Comparison of ENCODE assay signal across 19 cellular contexts in genomic region chr7:33686001-33686591, GRCh38.
A peak's percentile ranks its signal among the peaks of the same experiment; 100 is the strongest.
DNase-seq lines count a peak whose midpoint lies in the region; ATAC-seq and TF ChIP-seq lines count a peak whose summit lies in the region.
"Had no signal": no experiment of that assay in that cellular context is flagged by ENCODE, and none has a peak within 500 bp of the region (broad histone marks: within the 10 kb centered on the region; RNA-seq: fewer than 3 reads in every experiment).

No MANE protein-coding gene starts in this region.

- H3K27ac Mint-ChIP-seq in WTC11 (no peak overlapping the region), mesothelial cell of epicardium (peak overlapping the region; percentile 19)
- H3K27ac Mint-ChIP-seq: activated naive CD4-positive, alpha-beta T cell treated with anti-CD3 and anti-CD28 coated beads for 36 hours; natural killer cell had no signal

- H3K9me3 Mint-ChIP-seq in WTC11 (no peaks in the 10 kb centered on the region), mesothelial cell of epicardium (peaks cover 18% of the 10 kb centered on the region)

- DNase-seq in KBM-7 = peak; percentile 7
- DNase-seq in WTC11 (ENCODE audit: low spot score) = peak; percentile 17
- DNase-seq in mesothelial cell of epicardium (ENCODE audit: low spot score in 2 of 2, unreplicated experiment in 2 of 2) = no peak
- no peak for DNase-seq in medulla oblongata (ENCODE audit: extremely low spot score)
- DNase-seq in RWPE1 (ENCODE audit: low spot score) = no peak
- DNase-seq in NCI-H1694 treated with DMSO at 0.1 percent for 48 hours (lab: John Stamatoyannopoulos, UW) = no peak
- no peak for DNase-seq in HuH-7 (ENCODE audit: low spot score)
- DNase-seq: ACHN; activated naive CD4-positive, alpha-beta T cell treated with anti-CD3 and anti-CD28 coated beads for 36 hours; GDM1; left ventricle myocardium superior; natural killer cell; NCI-H2227 treated with DMSO at 0.1 percent for 48 hours; PC-3; SW 1271 had no signal

- POLR2A ChIA-PET in WTC11 (lab: Charles Lee) = no interaction called here
- POLR2A ChIA-PET in RWPE1 (lab: Yijun Ruan, JAX; ENCODE audit: low non-redundant PET) = no interaction called here

- no peak overlapping the region for H3K4me3 Mint-ChIP-seq in WTC11
- no peak overlapping the region for H3K4me3 Mint-ChIP-seq in mesothelial cell of epicardium
- H3K4me3 Mint-ChIP-seq: activated naive CD4-positive, alpha-beta T cell treated with anti-CD3 and anti-CD28 coated beads for 36 hours; brain; natural killer cell had no signal

- CTCF ChIA-PET in WTC11 (lab: Charles Lee) = interaction anchor here (0.8 to 2.9 kb wide), 8 partner anchors 10 to 262 kb away, joined by 3 to 15 read pairs (median 4); no protein-coding TSS in a partner anchor
- CTCF ChIA-PET in RWPE1 (lab: Yijun Ruan, JAX) = no interaction called here

- H3K27ac ChIP-seq in C4-2B = no peak overlapping the region
- no peak overlapping the region for H3K27ac ChIP-seq in RWPE1
- H3K27ac ChIP-seq: thoracic aorta, VCaP had no signal

- TF ChIP-seq CTCF in C4-2B (conservative IDR thresholded peaks at IDR 0.05) = peak; percentile 36
- no peak for TF ChIP-seq CTCF in WTC11 (IDR thresholded peaks at IDR 0.05)
- TF ChIP-seq CTCF in mesothelial cell of epicardium (IDR thresholded peaks at IDR 0.05; ENCODE audit: unreplicated experiment) = no peak
- TF ChIP-seq CTCF in RWPE1 (conservative IDR thresholded peaks at IDR 0.05; ENCODE audit: low read depth) = no peak

- ATAC-seq in WTC11 = peak; percentile 84
- ATAC-seq: left ventricle myocardium superior, natural killer cell, PC-3 had no signal

- H3K36me3 Mint-ChIP-seq in WTC11 (no peaks in the 10 kb centered on the region), mesothelial cell of epicardium (peaks cover 13% of the 10 kb centered on the region)

- in situ Hi-C loops in KBM-7 (cut with MboI; ENCODE audit: low pct_unique_long_range_greater_than_20kb, low sequenced_read_pairs) = no loop called here

- H3K4me1 Mint-ChIP-seq in WTC11 (no peaks in the 10 kb centered on the region), mesothelial cell of epicardium (peaks cover 9% of the 10 kb centered on the region)
- H3K4me1 Mint-ChIP-seq: brain had no signal

- H3K27me3 Mint-ChIP-seq in WTC11 (ENCODE audit: low read depth) = no peaks in the 10 kb centered on the region
- H3K27me3 Mint-ChIP-seq in mesothelial cell of epicardium (ENCODE audit: low read depth) = no peaks in the 10 kb centered on the region
- H3K27me3 Mint-ChIP-seq: brain had no signal

TF ChIP-seq in WTC11, 78 proteins besides CTCF, POLR2A, EP300 and RAD21:
- TF ChIP-seq ZNF671 (CRISPR knock-in tag; IDR thresholded peaks at IDR 0.05) = no peak

Comparison
In these comparisons a context has a peak if more than half of its experiments do, and no peak if none do; other contexts are left out.
1. DNase-seq: peak in KBM-7 (single experiment) and WTC11 (single experiment); none in mesothelial cell of epicardium (0 of 2), medulla oblongata (single experiment), RWPE1 (single experiment), NCI-H1694 treated with DMSO at 0.1 percent for 48 hours (single experiment) and HuH-7 (single experiment).